Comparison of ENCODE assay signal across 12 cellular contexts in genomic region chr3:150747909-150748568, GRCh38. TPM values are rescaled to one million over a fixed set of nuclear protein-coding genes. Genes with fewer than 3 reads are reported as not detected.
A peak's percentile ranks its signal among the peaks of the same experiment; 100 is the strongest.
DNase-seq lines count a peak whose midpoint lies in the region; ATAC-seq and TF ChIP-seq lines count a peak whose summit lies in the region.
"Had no signal": no experiment of that assay in that cellular context is flagged by ENCODE, and none has a peak within 500 bp of the region (broad histone marks: within the 10 kb centered on the region; RNA-seq: fewer than 3 reads in every experiment).

No MANE protein-coding gene starts in this region.

- no peaks in the 10 kb centered on the region for H3K36me3 ChIP-seq in suprapubic skin

- WGBS in suprapubic skin: 90% methylated on average over 3 of the region's 3 CpGs
- WGBS in lower leg skin, 2 donors: 71 to 95% methylated on average over 3 of the region's 3 CpGs

- no peak for TF ChIP-seq POLR2A in suprapubic skin (IDR thresholded peaks at IDR 0.05)
- no peak for TF ChIP-seq POLR2A in lower leg skin (IDR thresholded peaks at IDR 0.05)

- peaks cover 65% of the 10 kb centered on the region for H3K4me1 ChIP-seq in suprapubic skin

- TF ChIP-seq CTCF in chondrocyte (IDR thresholded peaks at IDR 0.05) (no peak), suprapubic skin (IDR thresholded peaks at IDR 0.05) (no peak), lower leg skin (IDR thresholded peaks at IDR 0.05) (no peak)

- H3K27ac Mint-ChIP-seq in activated T-cell treated with anti-CD3 and anti-CD28 coated beads, Interleukin-2, amount 50 U/mL, for 24 hours: peak overlapping the region; percentile 83
- peak overlapping the region; percentile 83 for H3K27ac Mint-ChIP-seq in chondrocyte (ENCODE audit: unreplicated experiment)

- peaks cover 98% of the 10 kb centered on the region for H3K4me1 Mint-ChIP-seq in activated T-cell treated with anti-CD3 and anti-CD28 coated beads, Interleukin-2, amount 50 U/mL, for 24 hours (ENCODE audit: low read depth)
- H3K4me1 Mint-ChIP-seq in activated T-cell treated with anti-CD3 and anti-CD28 coated beads, Interleukin-2, amount 50 U/mL, for 4 hours (ENCODE audit: low read depth): peaks cover 85% of the 10 kb centered on the region
- H3K4me1 Mint-ChIP-seq in chondrocyte (ENCODE audit: low read depth): peaks cover 83% of the 10 kb centered on the region

- no peak overlapping the region for H3K4me3 Mint-ChIP-seq in activated T-cell treated with anti-CD3 and anti-CD28 coated beads, Interleukin-2, amount 50 U/mL, for 24 hours
- no peak overlapping the region for H3K4me3 Mint-ChIP-seq in activated T-cell treated with anti-CD3 and anti-CD28 coated beads, Interleukin-2, amount 50 U/mL, for 4 hours
- H3K4me3 Mint-ChIP-seq in chondrocyte (ENCODE audit: unreplicated experiment): no peak overlapping the region
- H3K4me3 Mint-ChIP-seq: immature natural killer cell had no signal

- intact Hi-C loops in lower leg skin (cut with DNase I; ENCODE audit: low total_unique reads): no loop called here

- H3K9me3 ChIP-seq in suprapubic skin: no peaks in the 10 kb centered on the region
- H3K9me3 ChIP-seq: SJSA1 had no signal

- H3K27me3 Mint-ChIP-seq in activated T-cell treated with anti-CD3 and anti-CD28 coated beads, Interleukin-2, amount 50 U/mL, for 24 hours: no peaks in the 10 kb centered on the region
- no peaks in the 10 kb centered on the region for H3K27me3 Mint-ChIP-seq in activated T-cell treated with anti-CD3 and anti-CD28 coated beads, Interleukin-2, amount 50 U/mL, for 4 hours (ENCODE audit: low read depth)
- no peaks in the 10 kb centered on the region for H3K27me3 Mint-ChIP-seq in chondrocyte (ENCODE audit: low read depth)

- TF ChIP-seq EP300 in suprapubic skin (IDR thresholded peaks at IDR 0.05): no peak

- no peak for ATAC-seq in activated T-cell treated with anti-CD3 and anti-CD28 coated beads, Interleukin-2, amount 50 U/mL, for 4 hours
- ATAC-seq in GM18870 (IDR thresholded peaks at IDR 0.05; ENCODE audit: unreplicated experiment): no peak

- no peak for DNase-seq in activated T-cell treated with anti-CD3 and anti-CD28 coated beads, Interleukin-2, amount 50 U/mL, for 24 hours
- no peak for DNase-seq in activated T-cell treated with anti-CD3 and anti-CD28 coated beads, Interleukin-2, amount 50 U/mL, for 4 hours
- DNase-seq in NCI-H1417 (lab: John Stamatoyannopoulos, UW): peak in 2 of 3 experiments; percentile 27 to 76
- no peak for DNase-seq in chondrocyte (ENCODE audit: low spot score)
- no peak for DNase-seq in suprapubic skin (ENCODE audit: low spot score in 2 of 2)
- DNase-seq in lower leg skin (ENCODE audit: low spot score in 2 of 2): no peak
- DNase-seq in HCEC 1CT: no peak
- DNase-seq: dermis blood vessel endothelial cell, immature natural killer cell, posterior cingulate gyrus had no signal

- no peaks in the 10 kb centered on the region for H3K9me3 Mint-ChIP-seq in activated T-cell treated with anti-CD3 and anti-CD28 coated beads, Interleukin-2, amount 50 U/mL, for 24 hours
- no peaks in the 10 kb centered on the region for H3K9me3 Mint-ChIP-seq in activated T-cell treated with anti-CD3 and anti-CD28 coated beads, Interleukin-2, amount 50 U/mL, for 4 hours
- H3K9me3 Mint-ChIP-seq in chondrocyte (ENCODE audit: low read depth): no peaks in the 10 kb centered on the region
- H3K9me3 Mint-ChIP-seq: immature natural killer cell had no signal

- H3K4me3 ChIP-seq in suprapubic skin (no peak overlapping the region), lower leg skin (ENCODE audit: low read depth, poor library complexity, severe bottlenecking) (no peak overlapping the region)
- H3K4me3 ChIP-seq: SJSA1 had no signal

- H3K27ac ChIP-seq in suprapubic skin: peak overlapping the region; percentile 47
- H3K27ac ChIP-seq: SJSA1 had no signal

- H3K36me3 Mint-ChIP-seq in activated T-cell treated with anti-CD3 and anti-CD28 coated beads, Interleukin-2, amount 50 U/mL, for 24 hours (ENCODE audit: low read depth): peaks cover 100% of the 10 kb centered on the region
- H3K36me3 Mint-ChIP-seq in activated T-cell treated with anti-CD3 and anti-CD28 coated beads, Interleukin-2, amount 50 U/mL, for 4 hours (ENCODE audit: insufficient read depth): peaks cover 48% of the 10 kb centered on the region
- peaks cover 2% of the 10 kb centered on the region for H3K36me3 Mint-ChIP-seq in chondrocyte (ENCODE audit: low read depth)

- no peaks in the 10 kb centered on the region for H3K27me3 ChIP-seq in suprapubic skin
- H3K27me3 ChIP-seq: SJSA1 had no signal

RNA-seq across cellular contexts. Expression of gene SIAH2, which starts 14.9 kb away (rescaled TPM):
- 100 to 1,000 TPM; 136 to 146 (median 141) TPM for total RNA-seq in activated T-cell treated with anti-CD3 and anti-CD28 coated beads, Interleukin-2, amount 50 U/mL, for 4 hours
- total RNA-seq in chondrocyte (24.3 to 39.7 TPM (median 39.2 TPM) in 3 replicates), suprapubic skin (10 to 100 TPM; 49.5 to 95.7 (median 81.3) TPM), lower leg skin (100 to 1,000 TPM in 2 of 4 donors, 10 to 100 TPM in 2; 78.5 to 117 (median 94.6) TPM)

RNA-seq across cellular contexts. Expression of gene ERICH6, which starts 44.3 kb away (rescaled TPM):
- not detected for total RNA-seq in activated T-cell treated with anti-CD3 and anti-CD28 coated beads, Interleukin-2, amount 50 U/mL, for 4 hours
- total RNA-seq in chondrocyte (not detected in 3 replicates), suprapubic skin (under 1 TPM in 1 of 4 donors, not detected in 3; 0.68 TPM), lower leg skin (not detected)
- total RNA-seq: dermis blood vessel endothelial cell, SJSA1 had no signal

Comparison
In these comparisons a context has a peak if more than half of its experiments do, and no peak if none do; other contexts are left out.
1. DNase-seq: peak in NCI-H1417 (2 of 3); none in activated T-cell treated with anti-CD3 and anti-CD28 coated beads, Interleukin-2, amount 50 U/mL, for 24 hours (single experiment), activated T-cell treated with anti-CD3 and anti-CD28 coated beads, Interleukin-2, amount 50 U/mL, for 4 hours (single experiment), chondrocyte (single experiment), suprapubic skin (0 of 2), lower leg skin (0 of 2) and HCEC 1CT (single experiment).